ENCODE assay signal across 1 cellular context in genomic region chr1:10171995-10172669, GRCh38.
TF ChIP-seq lines count a peak whose summit lies in the region.

No MANE protein-coding gene starts in this region.

TF ChIP-seq in HepG2, 621 proteins besides CTCF, POLR2A, EP300 and RAD21 (continued from another document and continues in another):
- TF ChIP-seq SKIL (CRISPR knock-in tag; IDR thresholded peaks at IDR 0.05; ENCODE audit: borderline replicate concordance): no peak
- TF ChIP-seq ADNP (CRISPR knock-in tag; IDR thresholded peaks at IDR 0.05): 0 out of 2 replicates have a peak, but pooled peaks have one; percentile 47
- TF ChIP-seq, protein P1, sequence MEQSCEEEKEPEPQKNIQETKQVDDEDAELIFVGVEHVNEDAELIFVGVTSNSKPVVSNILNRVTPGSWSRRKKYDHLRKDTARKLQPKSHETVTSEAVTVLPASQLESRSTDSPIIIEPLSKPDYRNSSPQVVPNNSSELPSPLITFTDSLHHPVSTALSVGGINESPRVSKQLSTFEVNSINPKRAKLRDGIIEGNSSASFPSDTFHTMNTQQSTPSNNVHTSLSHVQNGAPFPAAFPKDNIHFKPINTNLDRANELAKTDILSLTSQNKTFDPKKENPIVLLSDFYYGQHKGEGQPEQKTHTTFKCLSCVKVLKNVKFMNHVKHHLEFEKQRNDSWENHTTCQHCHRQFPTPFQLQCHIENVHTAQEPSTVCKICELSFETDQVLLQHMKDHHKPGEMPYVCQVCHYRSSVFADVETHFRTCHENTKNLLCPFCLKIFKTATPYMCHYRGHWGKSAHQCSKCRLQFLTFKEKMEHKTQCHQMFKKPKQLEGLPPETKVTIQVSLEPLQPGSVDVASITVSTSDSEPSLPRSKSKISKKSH (CRISPR knock-in tag; IDR thresholded peaks at IDR 0.05; ENCODE audit: borderline replicate concordance): no peak
- no peak for TF ChIP-seq ZNF30 (CRISPR knock-in tag; IDR thresholded peaks at IDR 0.05)
- TF ChIP-seq, protein P2, sequence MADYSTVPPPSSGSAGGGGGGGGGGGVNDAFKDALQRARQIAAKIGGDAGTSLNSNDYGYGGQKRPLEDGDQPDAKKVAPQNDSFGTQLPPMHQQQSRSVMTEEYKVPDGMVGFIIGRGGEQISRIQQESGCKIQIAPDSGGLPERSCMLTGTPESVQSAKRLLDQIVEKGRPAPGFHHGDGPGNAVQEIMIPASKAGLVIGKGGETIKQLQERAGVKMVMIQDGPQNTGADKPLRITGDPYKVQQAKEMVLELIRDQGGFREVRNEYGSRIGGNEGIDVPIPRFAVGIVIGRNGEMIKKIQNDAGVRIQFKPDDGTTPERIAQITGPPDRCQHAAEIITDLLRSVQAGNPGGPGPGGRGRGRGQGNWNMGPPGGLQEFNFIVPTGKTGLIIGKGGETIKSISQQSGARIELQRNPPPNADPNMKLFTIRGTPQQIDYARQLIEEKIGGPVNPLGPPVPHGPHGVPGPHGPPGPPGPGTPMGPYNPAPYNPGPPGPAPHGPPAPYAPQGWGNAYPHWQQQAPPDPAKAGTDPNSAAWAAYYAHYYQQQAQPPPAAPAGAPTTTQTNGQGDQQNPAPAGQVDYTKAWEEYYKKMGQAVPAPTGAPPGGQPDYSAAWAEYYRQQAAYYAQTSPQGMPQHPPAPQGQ (CRISPR knock-in tag; IDR thresholded peaks at IDR 0.05; ENCODE audit: borderline replicate concordance): no peak
- TF ChIP-seq, protein P3, sequence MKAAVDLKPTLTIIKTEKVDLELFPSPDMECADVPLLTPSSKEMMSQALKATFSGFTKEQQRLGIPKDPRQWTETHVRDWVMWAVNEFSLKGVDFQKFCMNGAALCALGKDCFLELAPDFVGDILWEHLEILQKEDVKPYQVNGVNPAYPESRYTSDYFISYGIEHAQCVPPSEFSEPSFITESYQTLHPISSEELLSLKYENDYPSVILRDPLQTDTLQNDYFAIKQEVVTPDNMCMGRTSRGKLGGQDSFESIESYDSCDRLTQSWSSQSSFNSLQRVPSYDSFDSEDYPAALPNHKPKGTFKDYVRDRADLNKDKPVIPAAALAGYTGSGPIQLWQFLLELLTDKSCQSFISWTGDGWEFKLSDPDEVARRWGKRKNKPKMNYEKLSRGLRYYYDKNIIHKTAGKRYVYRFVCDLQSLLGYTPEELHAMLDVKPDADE (CRISPR knock-in tag; IDR thresholded peaks at IDR 0.05): no peak
- TF ChIP-seq TBX2 (CRISPR knock-in tag; IDR thresholded peaks at IDR 0.05; ENCODE audit: borderline replicate concordance): 0 out of 2 replicates have a peak, but pooled peaks have one; percentile 24
- TF ChIP-seq FOXA1 (IDR thresholded peaks at IDR 0.05): no peak
- TF ChIP-seq FOXA1 (CRISPR knock-in tag; IDR thresholded peaks at IDR 0.05): 0 out of 2 replicates have a peak, but pooled peaks have one; percentile 16
- no peak for TF ChIP-seq ZNF274 (CRISPR knock-in tag; IDR thresholded peaks at IDR 0.05)
- no peak for TF ChIP-seq HMGXB3 (CRISPR knock-in tag; IDR thresholded peaks at IDR 0.05; ENCODE audit: borderline replicate concordance)
- TF ChIP-seq HNF1A (IDR thresholded peaks at IDR 0.05; ENCODE audit: low read depth): no peak
- 0 out of 2 replicates have a peak, but pooled peaks have one; percentile 12 for TF ChIP-seq HNF1A (CRISPR knock-in tag; IDR thresholded peaks at IDR 0.05; ENCODE audit: borderline replicate concordance)
- no peak for TF ChIP-seq ZFP37 (CRISPR knock-in tag; IDR thresholded peaks at IDR 0.05; ENCODE audit: borderline replicate concordance)
- peak; percentile 40; the same call in 1 of the 2 replicates for TF ChIP-seq HOXA3 (CRISPR knock-in tag; IDR thresholded peaks at IDR 0.05)
- 0 out of 2 replicates have a peak, but pooled peaks have one; percentile 18 for TF ChIP-seq SSRP1 (CRISPR knock-in tag; IDR thresholded peaks at IDR 0.05)
- TF ChIP-seq MAFF (IDR thresholded peaks at IDR 0.05; ENCODE audit: low read depth, low read length): no peak
- TF ChIP-seq ZNF234 (CRISPR knock-in tag; conservative IDR thresholded peaks at IDR 0.05): no peak
- TF ChIP-seq KMT2B (CRISPR knock-in tag; IDR thresholded peaks at IDR 0.05): no peak
- TF ChIP-seq ZNF225 (CRISPR knock-in tag; IDR thresholded peaks at IDR 0.05): no peak
- TF ChIP-seq WIZ (CRISPR knock-in tag; IDR thresholded peaks at IDR 0.05): no peak
- no peak for TF ChIP-seq SP4 (CRISPR knock-in tag; IDR thresholded peaks at IDR 0.05)
- no peak for TF ChIP-seq U2AF1 (optimal IDR thresholded peaks at IDR 0.05; ENCODE audit: low read depth, low read length)
- TF ChIP-seq, protein P4, sequence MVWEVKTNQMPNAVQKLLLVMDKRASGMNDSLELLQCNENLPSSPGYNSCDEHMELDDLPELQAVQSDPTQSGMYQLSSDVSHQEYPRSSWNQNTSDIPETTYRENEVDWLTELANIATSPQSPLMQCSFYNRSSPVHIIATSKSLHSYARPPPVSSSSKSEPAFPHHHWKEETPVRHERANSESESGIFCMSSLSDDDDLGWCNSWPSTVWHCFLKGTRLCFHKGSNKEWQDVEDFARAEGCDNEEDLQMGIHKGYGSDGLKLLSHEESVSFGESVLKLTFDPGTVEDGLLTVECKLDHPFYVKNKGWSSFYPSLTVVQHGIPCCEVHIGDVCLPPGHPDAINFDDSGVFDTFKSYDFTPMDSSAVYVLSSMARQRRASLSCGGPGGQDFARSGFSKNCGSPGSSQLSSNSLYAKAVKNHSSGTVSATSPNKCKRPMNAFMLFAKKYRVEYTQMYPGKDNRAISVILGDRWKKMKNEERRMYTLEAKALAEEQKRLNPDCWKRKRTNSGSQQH (CRISPR knock-in tag; IDR thresholded peaks at IDR 0.05; ENCODE audit: low read depth): no peak
- TF ChIP-seq, protein P5, sequence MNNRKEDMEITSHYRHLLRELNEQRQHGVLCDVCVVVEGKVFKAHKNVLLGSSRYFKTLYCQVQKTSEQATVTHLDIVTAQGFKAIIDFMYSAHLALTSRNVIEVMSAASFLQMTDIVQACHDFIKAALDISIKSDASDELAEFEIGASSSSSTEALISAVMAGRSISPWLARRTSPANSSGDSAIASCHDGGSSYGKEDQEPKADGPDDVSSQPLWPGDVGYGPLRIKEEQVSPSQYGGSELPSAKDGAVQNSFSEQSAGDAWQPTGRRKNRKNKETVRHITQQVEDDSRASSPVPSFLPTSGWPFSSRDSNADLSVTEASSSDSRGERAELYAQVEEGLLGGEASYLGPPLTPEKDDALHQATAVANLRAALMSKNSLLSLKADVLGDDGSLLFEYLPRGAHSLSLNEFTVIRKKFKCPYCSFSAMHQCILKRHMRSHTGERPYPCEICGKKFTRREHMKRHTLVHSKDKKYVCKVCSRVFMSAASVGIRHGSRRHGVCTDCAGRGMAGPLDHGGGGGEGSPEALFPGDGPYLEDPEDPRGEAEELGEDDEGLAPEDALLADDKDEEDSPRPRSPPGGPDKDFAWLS (CRISPR knock-in tag; IDR thresholded peaks at IDR 0.05; ENCODE audit: borderline replicate concordance): no peak
- TF ChIP-seq, protein P6, sequence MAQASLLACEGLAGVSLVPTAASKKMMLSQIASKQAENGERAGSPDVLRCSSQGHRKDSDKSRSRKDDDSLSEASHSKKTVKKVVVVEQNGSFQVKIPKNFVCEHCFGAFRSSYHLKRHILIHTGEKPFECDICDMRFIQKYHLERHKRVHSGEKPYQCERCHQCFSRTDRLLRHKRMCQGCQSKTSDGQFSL (CRISPR knock-in tag; IDR thresholded peaks at IDR 0.05): no peak
- TF ChIP-seq BRD4 (CRISPR knock-in tag; IDR thresholded peaks at IDR 0.05): 0 out of 2 replicates have a peak, but pooled peaks have one; percentile 51
- no peak for TF ChIP-seq HHEX (CRISPR knock-in tag; IDR thresholded peaks at IDR 0.05)
